15 cellular contexts compared by ENCODE assay signal in the genomic region with DNA sequence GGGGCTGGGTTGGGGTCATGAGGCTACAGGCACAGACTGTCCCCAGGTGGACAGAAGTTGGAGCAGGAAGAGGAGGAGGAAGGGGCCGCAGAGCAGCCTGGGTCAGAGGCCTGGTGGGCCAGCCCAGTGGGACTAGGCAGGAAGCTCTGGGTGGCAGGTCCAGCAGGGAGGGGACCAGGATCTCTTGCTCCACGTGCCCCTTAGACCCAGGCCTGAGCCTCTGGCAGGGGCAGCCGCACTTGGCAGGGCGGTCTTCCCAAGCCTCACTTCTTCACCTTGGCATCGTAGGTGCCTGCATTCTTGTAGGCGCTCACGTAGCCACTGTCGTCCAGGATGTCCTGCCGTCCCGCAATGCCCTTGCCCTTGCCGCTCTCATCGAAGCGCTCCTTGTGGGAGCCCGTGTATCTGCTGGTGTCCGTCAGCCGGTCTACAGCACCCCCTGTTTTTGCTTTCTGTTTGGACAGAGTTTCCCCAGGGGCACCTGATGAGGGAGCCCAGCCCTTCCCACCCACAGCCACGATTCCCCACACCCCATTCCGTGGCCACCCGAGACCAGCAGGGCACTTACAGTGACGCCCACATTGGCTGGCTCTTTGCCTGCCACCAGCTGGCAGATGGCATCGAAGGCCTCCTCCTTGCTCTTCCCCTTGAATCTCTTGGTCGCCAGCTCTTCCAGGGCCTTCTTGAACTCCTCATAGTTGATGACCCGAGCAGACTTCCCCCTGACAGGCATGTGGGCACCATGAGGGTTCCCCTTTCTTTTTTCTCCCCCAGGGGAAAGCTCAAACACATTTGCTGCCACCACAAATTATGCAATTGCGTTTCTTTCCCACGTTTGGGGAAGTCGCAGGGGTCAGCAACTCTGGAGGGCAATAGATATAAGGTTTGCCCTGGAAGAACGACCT. TPM values are rescaled to one million over a fixed set of nuclear protein-coding genes. Genes with fewer than 3 reads are reported as not detected.
DNase-seq lines count a peak whose midpoint lies in the region; ATAC-seq and TF ChIP-seq lines count a peak whose summit lies in the region.
"Had no signal": no experiment of that assay in that cellular context is flagged by ENCODE, and none has a peak within 500 bp of the region (broad histone marks: within the 10 kb centered on the region; RNA-seq: fewer than 3 reads in every experiment).

No MANE protein-coding gene starts in this region.

- intact Hi-C loops in left ventricle myocardium superior (cut with micrococcal nuclease) = no loop called here

- TF ChIP-seq CTCF in osteoblast (IDR thresholded peaks at IDR 0.05; ENCODE audit: extremely low read depth, low read depth, low read length) = no peak

- no peak overlapping the region for H3K4me3 ChIP-seq in osteoblast (ENCODE audit: insufficient read depth, low read length)

- peaks cover 10% of the 10 kb centered on the region for H3K4me1 ChIP-seq in osteoblast (ENCODE audit: insufficient read depth, low read length)

- H3K27me3 ChIP-seq in osteoblast (ENCODE audit: insufficient read depth, low read length) = peaks cover 32% of the 10 kb centered on the region

- H3K79me2 ChIP-seq in osteoblast (ENCODE audit: insufficient read depth, low read length) = no peaks in the 10 kb centered on the region

- ATAC-seq in left ventricle myocardium superior = peak; percentile 6
- ATAC-seq in GM18502 (IDR thresholded peaks at IDR 0.05; ENCODE audit: poor library complexity, unreplicated experiment) = no peak
- no peak for ATAC-seq in HG03354 (IDR thresholded peaks at IDR 0.05; ENCODE audit: poor library complexity, severe bottlenecking, unreplicated experiment)
- ATAC-seq in GM21528 (IDR thresholded peaks at IDR 0.05; ENCODE audit: low FRiP score, unreplicated experiment) = no peak
- ATAC-seq: stimulated activated effector memory CD8-positive, alpha-beta T cell treated with anti-CD3 and anti-CD28 coated beads, Interleukin-12 subunit alpha, Interleukin-12 subunit beta, amount 100 ng/mL, for 72 hours had no signal

- no peaks in the 10 kb centered on the region for H3K9me3 ChIP-seq in osteoblast (ENCODE audit: low read depth, low read length)

- H2AFZ ChIP-seq in osteoblast (ENCODE audit: low read length) = no peak overlapping the region

- DNase-seq in GDM1 (lab: John Stamatoyannopoulos, UW) (peak; percentile 5), SKM-1 (lab: John Stamatoyannopoulos, UW; ENCODE audit: unreplicated experiment) (peak; percentile 85), left ventricle myocardium superior (peak; percentile 66), osteoblast (ENCODE audit: insufficient read length, low spot score, missing footprints) (peak; percentile 46), occipital lobe (lab: John Stamatoyannopoulos, UW) (no peak)
- DNase-seq: CD4-positive, CD25-positive, alpha-beta regulatory T cell; natural killer cell; NCI-H1048; NCI-H526 had no signal

- H3K4me2 ChIP-seq in osteoblast (ENCODE audit: insufficient read depth, low read length) = no peak overlapping the region

- no peaks in the 10 kb centered on the region for H3K36me3 ChIP-seq in osteoblast (ENCODE audit: insufficient read depth, low read length)

- H4K20me1 ChIP-seq in osteoblast (ENCODE audit: insufficient read depth, low read length) = peaks cover 4% of the 10 kb centered on the region

- no peak overlapping the region for H3K27ac ChIP-seq in osteoblast (ENCODE audit: low read depth, low read length)

RNA-seq across cellular contexts. Expression of gene TPPP3, which starts 3.1 kb away (rescaled TPM):
- total RNA-seq in left ventricle myocardium superior = 8.9 TPM
- total RNA-seq in osteoblast = 0.59 and 0.72 TPM in 2 replicates
- total RNA-seq in occipital lobe = 2.3 TPM
- total RNA-seq: bronchial epithelial cell; CD4-positive, CD25-positive, alpha-beta regulatory T cell; epithelial cell of proximal tubule had no signal

RNA-seq across cellular contexts. Expression of gene ZDHHC1, which starts 26.1 kb away (rescaled TPM):
- total RNA-seq in left ventricle myocardium superior = 3.5 TPM
- 9.0 and 13.3 TPM in 2 replicates for total RNA-seq in osteoblast
- total RNA-seq in occipital lobe = 2.3 TPM
- total RNA-seq: CD4-positive, CD25-positive, alpha-beta regulatory T cell had no signal

RNA-seq across cellular contexts. Expression of gene HSD11B2, which starts 40.8 kb away (rescaled TPM):
- total RNA-seq in left ventricle myocardium superior (0.89 TPM), osteoblast (not detected in 2 replicates), occipital lobe (not detected)
- total RNA-seq: CD4-positive, CD25-positive, alpha-beta regulatory T cell; natural killer cell had no signal
